Comparison of ENCODE assay signal across 28 cellular contexts in genomic region chr5:120735076-120735475, GRCh38.
DNase-seq lines count a peak whose midpoint lies in the region; ATAC-seq and TF ChIP-seq lines count a peak whose summit lies in the region.
"Had no signal": no experiment of that assay in that cellular context is flagged by ENCODE, and none has a peak within 500 bp of the region (broad histone marks: within the 10 kb centered on the region; RNA-seq: fewer than 3 reads in every experiment).

No MANE protein-coding gene starts in this region.

- H4K8ac ChIP-seq in mesendoderm (ENCODE audit: low read depth, low read length), result no peak overlapping the region

- H2BK120ac ChIP-seq in mesendoderm (ENCODE audit: low read depth, low read length), result no peak overlapping the region

- H3K4me3 ChIP-seq in GM23338 (no peak overlapping the region), PC-3 (ENCODE audit: low read length) (no peak overlapping the region), brain microvascular endothelial cell (ENCODE audit: low read depth, low read length) (no peak overlapping the region), mesendoderm (ENCODE audit: low read length) (no peak overlapping the region), mucosa of descending colon (no peak overlapping the region)
- no peak overlapping the region for H3K4me3 ChIP-seq in effector memory CD4-positive, alpha-beta T cell (ENCODE audit: insufficient read depth, low read depth, low read length, poor library complexity, severe bottlenecking)
- H3K4me3 ChIP-seq: ascending aorta, dorsolateral prefrontal cortex, heart right ventricle, lung, psoas muscle, thoracic aorta, uterus had no signal

- no TSS peak for BruUV-seq in PC-3 (replicated peaks; lab: Mats Ljungman, UMichigan)

- no CpG with 5 or more reads among the region's 2 CpGs for WGBS in mesendoderm (ENCODE audit: extremely low coverage, insufficient coverage, low lambda C conversion rate)

- CTCF ChIA-PET in PC-3 (lab: Charles Lee), result no interaction called here
- CTCF ChIA-PET in WTC11 (lab: Charles Lee), result no interaction called here

- H4K5ac ChIP-seq in mesendoderm (ENCODE audit: low read length), result no peak overlapping the region

- H3K18ac ChIP-seq in mesendoderm (ENCODE audit: low read length), result no peak overlapping the region

- H2BK15ac ChIP-seq in mesendoderm (replicated peaks; ENCODE audit: low read depth), result no peak overlapping the region

- H3K4me1 ChIP-seq in GM23338 (ENCODE audit: insufficient read depth) (peaks cover 18% of the 10 kb centered on the region), PC-3 (ENCODE audit: insufficient read depth, low read length) (no peaks in the 10 kb centered on the region), mesendoderm (ENCODE audit: control insufficient read depth, low read depth, low read length) (no peaks in the 10 kb centered on the region), mucosa of descending colon (ENCODE audit: low read depth) (no peaks in the 10 kb centered on the region)
- no peaks in the 10 kb centered on the region for H3K4me1 ChIP-seq in effector memory CD4-positive, alpha-beta T cell (ENCODE audit: control insufficient read depth, insufficient read depth, low read length, poor library complexity, severe bottlenecking)
- H3K4me1 ChIP-seq: ascending aorta, heart right ventricle, psoas muscle, uterus had no signal

- intact Hi-C loops in PC-3 (cut with micrococcal nuclease), result no loop called here
- intact Hi-C loops in mucosa of descending colon (cut with DNase I, micrococcal nuclease), result no loop called here

- no peak overlapping the region for H2AK5ac ChIP-seq in mesendoderm (ENCODE audit: low read length)

- H3K27me3 ChIP-seq in GM23338 (ENCODE audit: insufficient read depth) (no peaks in the 10 kb centered on the region), PC-3 (ENCODE audit: low read length) (no peaks in the 10 kb centered on the region), brain microvascular endothelial cell (replicated peaks) (no peaks in the 10 kb centered on the region), mesendoderm (ENCODE audit: insufficient read depth, low read length, poor library complexity) (no peaks in the 10 kb centered on the region)
- no peaks in the 10 kb centered on the region for H3K27me3 ChIP-seq in effector memory CD4-positive, alpha-beta T cell (replicated peaks; ENCODE audit: control insufficient read depth, insufficient read depth, low read length, poor library complexity, severe bottlenecking)
- H3K27me3 ChIP-seq: ascending aorta, dorsolateral prefrontal cortex, heart right ventricle, neutrophil, uterus had no signal

- H3K79me2 ChIP-seq in GM23338 (replicated peaks; ENCODE audit: insufficient read depth), result no peaks in the 10 kb centered on the region
- H3K79me2 ChIP-seq in PC-3 (ENCODE audit: low read length), result no peaks in the 10 kb centered on the region
- H3K79me2 ChIP-seq in mesendoderm (ENCODE audit: control insufficient read depth, insufficient read depth, low read length), result no peaks in the 10 kb centered on the region

- peaks cover 3% of the 10 kb centered on the region for H3K27me3 Mint-ChIP-seq in GM23338 (ENCODE audit: insufficient read depth, low read depth, poor library complexity)
- H3K27me3 Mint-ChIP-seq in WTC11 (ENCODE audit: low read depth), result no peaks in the 10 kb centered on the region
- H3K27me3 Mint-ChIP-seq: activated CD8-positive, alpha-beta T cell treated with anti-CD3 and anti-CD28 coated beads for 36 hours; activated naive CD8-positive, alpha-beta T cell; central memory CD8-positive, alpha-beta T cell; stimulated activated naive CD8-positive, alpha-beta T cell treated with anti-CD3 and anti-CD28 coated beads, Interleukin-15, Interleukin-2, amounts not matched to agents 100 ng/mL and 50 ng/mL, for 24 hours had no signal

- no peak overlapping the region for H3K23ac ChIP-seq in mesendoderm (ENCODE audit: low read length)

- H3K79me1 ChIP-seq in mesendoderm (ENCODE audit: low read length), result no peaks in the 10 kb centered on the region

- H3K4ac ChIP-seq in mesendoderm (ENCODE audit: low read depth, low read length), result no peak overlapping the region

- in situ Hi-C loops in brain microvascular endothelial cell (cut with HindIII; ENCODE audit: low pct_ligation_motif_present, low sequenced_read_pairs), result no loop called here

- H2BK5ac ChIP-seq in mesendoderm (ENCODE audit: low read length), result no peak overlapping the region

- no peak overlapping the region for H2AFZ ChIP-seq in GM23338
- H2AFZ ChIP-seq in PC-3 (ENCODE audit: low read length), result no peak overlapping the region

- POLR2A ChIA-PET in PC-3 (lab: Charles Lee; ENCODE audit: unreplicated experiment), result interaction anchor here (0.7 kb wide), 1 partner anchor 132 kb away, joined by 8 read pairs; no protein-coding TSS in a partner anchor
- POLR2A ChIA-PET in WTC11 (lab: Charles Lee), result no interaction called here

- H3K4me1 Mint-ChIP-seq in GM23338 (peaks cover 26% of the 10 kb centered on the region), WTC11 (peaks cover 18% of the 10 kb centered on the region)
- H3K4me1 Mint-ChIP-seq: central memory CD8-positive, alpha-beta T cell had no signal

- H3K36me3 ChIP-seq in GM23338 (ENCODE audit: insufficient read depth) (no peaks in the 10 kb centered on the region), PC-3 (ENCODE audit: low read depth, low read length) (no peaks in the 10 kb centered on the region), brain microvascular endothelial cell (replicated peaks) (no peaks in the 10 kb centered on the region), mesendoderm (ENCODE audit: control insufficient read depth, insufficient read depth, low read length) (no peaks in the 10 kb centered on the region), mucosa of descending colon (ENCODE audit: low read depth) (no peaks in the 10 kb centered on the region)
- H3K36me3 ChIP-seq in effector memory CD4-positive, alpha-beta T cell (ENCODE audit: control insufficient read depth, insufficient read depth, low read length), result no peaks in the 10 kb centered on the region
- H3K36me3 ChIP-seq: ascending aorta, heart right ventricle, neutrophil, thoracic aorta, uterus had no signal

- H3K4me3 Mint-ChIP-seq in GM23338 (no peak overlapping the region), WTC11 (no peak overlapping the region)
- H3K4me3 Mint-ChIP-seq: activated CD8-positive, alpha-beta T cell treated with anti-CD3 and anti-CD28 coated beads for 36 hours; activated naive CD8-positive, alpha-beta T cell; central memory CD8-positive, alpha-beta T cell; stimulated activated naive CD8-positive, alpha-beta T cell treated with anti-CD3 and anti-CD28 coated beads, Interleukin-15, Interleukin-2, amounts not matched to agents 100 ng/mL and 50 ng/mL, for 24 hours had no signal

- TF ChIP-seq CTCF in GM23338 (conservative IDR thresholded peaks at IDR 0.05; ENCODE audit: low read depth in 2 of 2), result peak; percentile 13 to 26; a peak in 1 of 4 replicates
- TF ChIP-seq CTCF in PC-3 (conservative IDR thresholded peaks at IDR 0.05; ENCODE audit: low read depth, low read length), result 0 out of 2 replicates have a peak, but pooled peaks have one; percentile 31
- TF ChIP-seq CTCF in brain microvascular endothelial cell (IDR thresholded peaks at IDR 0.05; ENCODE audit: low read depth, low read length, missing control alignments), result peak; percentile 33
- no peak for TF ChIP-seq CTCF in mucosa of descending colon (IDR thresholded peaks at IDR 0.05)
- no peak for TF ChIP-seq CTCF in WTC11 (IDR thresholded peaks at IDR 0.05)

- H3K27ac ChIP-seq in GM23338 (ENCODE audit: low read depth) (no peak overlapping the region), PC-3 (ENCODE audit: low read length) (no peak overlapping the region), brain microvascular endothelial cell (no peak overlapping the region), mesendoderm (ENCODE audit: low read depth, low read length) (no peak overlapping the region)
- H3K27ac ChIP-seq in effector memory CD4-positive, alpha-beta T cell (ENCODE audit: insufficient read depth, low read length, poor library complexity, severe bottlenecking), result no peak overlapping the region
- H3K27ac ChIP-seq: ascending aorta, dorsolateral prefrontal cortex, epithelial cell of prostate, heart right ventricle, neutrophil, psoas muscle, thoracic aorta, uterus had no signal

- ATAC-seq in GM23338 (no peak; the same call in 2 of the 3 replicates), PC-3 (no peak), GM19328 (IDR thresholded peaks at IDR 0.05; ENCODE audit: unreplicated experiment) (no peak), mucosa of descending colon (no peak), WTC11 (no peak)
- ATAC-seq: activated CD8-positive, alpha-beta T cell treated with anti-CD3 and anti-CD28 coated beads for 36 hours; heart right ventricle; psoas muscle had no signal

- H4K20me1 ChIP-seq in GM23338 (replicated peaks; ENCODE audit: insufficient read depth) (no peaks in the 10 kb centered on the region), PC-3 (ENCODE audit: low read length) (no peaks in the 10 kb centered on the region)

- H3K9me2 ChIP-seq in GM23338 (ENCODE audit: insufficient read depth) (no peaks in the 10 kb centered on the region), PC-3 (replicated peaks; ENCODE audit: low read length) (no peaks in the 10 kb centered on the region)

- H3K27ac Mint-ChIP-seq in GM23338 (no peak overlapping the region), WTC11 (no peak overlapping the region)
- H3K27ac Mint-ChIP-seq: activated CD8-positive, alpha-beta T cell treated with anti-CD3 and anti-CD28 coated beads for 36 hours; activated naive CD8-positive, alpha-beta T cell; stimulated activated naive CD8-positive, alpha-beta T cell treated with anti-CD3 and anti-CD28 coated beads, Interleukin-15, Interleukin-2, amounts not matched to agents 100 ng/mL and 50 ng/mL, for 24 hours had no signal

- DNase-seq in GM23338 (ENCODE audit: low spot score) (no peak), PC-3 (peak; percentile 14), brain microvascular endothelial cell (no peak), mesendoderm (peak; percentile 40), mucosa of descending colon (no peak), WTC11 (ENCODE audit: low spot score) (no peak)
- no peak for DNase-seq in effector memory CD4-positive, alpha-beta T cell
- DNase-seq: activated CD4-positive, alpha-beta T cell treated with anti-CD3 and anti-CD28 coated beads for 1 hour; activated CD8-positive, alpha-beta T cell treated with anti-CD3 and anti-CD28 coated beads for 36 hours; activated T-cell treated with anti-CD3 and anti-CD28 coated beads for 4 hours; dorsolateral prefrontal cortex; foreskin melanocyte; heart right ventricle; NCI-H1105; NCI-H1930; NCI-H524; psoas muscle; T-helper 1 cell; uterus had no signal

- H3K4me2 ChIP-seq in GM23338, result no peak overlapping the region
- H3K4me2 ChIP-seq in PC-3 (ENCODE audit: low read length), result no peak overlapping the region
- no peak overlapping the region for H3K4me2 ChIP-seq in mesendoderm (ENCODE audit: low read length)

- H3K56ac ChIP-seq in mesendoderm (ENCODE audit: low read length), result no peak overlapping the region

- H3K9ac ChIP-seq in PC-3 (ENCODE audit: low read length), result no peak overlapping the region
- no peak overlapping the region for H3K9ac ChIP-seq in mesendoderm (ENCODE audit: low read length)

- H3K9me3 ChIP-seq in PC-3 (ENCODE audit: low read length), result no peaks in the 10 kb centered on the region
- H3K9me3 ChIP-seq in effector memory CD4-positive, alpha-beta T cell (ENCODE audit: control insufficient read depth, low read length), result no peaks in the 10 kb centered on the region
- H3K9me3 ChIP-seq in mucosa of descending colon, result no peaks in the 10 kb centered on the region
- H3K9me3 ChIP-seq: ascending aorta, heart right ventricle, neutrophil, psoas muscle, thoracic aorta, uterus had no signal

- H3F3A ChIP-seq in GM23338 (replicated peaks; ENCODE audit: low read depth), result no peaks in the 10 kb centered on the region
- no peaks in the 10 kb centered on the region for H3F3A ChIP-seq in PC-3 (ENCODE audit: low read length, unreplicated experiment)

- H3K9me3 Mint-ChIP-seq in GM23338, result no peaks in the 10 kb centered on the region
- H3K9me3 Mint-ChIP-seq in WTC11, result no peaks in the 10 kb centered on the region
- H3K9me3 Mint-ChIP-seq: activated CD8-positive, alpha-beta T cell treated with anti-CD3 and anti-CD28 coated beads for 36 hours; stimulated activated naive CD8-positive, alpha-beta T cell treated with anti-CD3 and anti-CD28 coated beads, Interleukin-15, Interleukin-2, amounts not matched to agents 100 ng/mL and 50 ng/mL, for 24 hours had no signal

- H3K36me3 Mint-ChIP-seq in GM23338 (ENCODE audit: low read depth) (no peaks in the 10 kb centered on the region), WTC11 (no peaks in the 10 kb centered on the region)
- H3K36me3 Mint-ChIP-seq: activated naive CD8-positive, alpha-beta T cell had no signal

Comparison
In these comparisons a context has a peak if more than half of its experiments do, and no peak if none do; other contexts are left out.
1. DNase-seq: peak in PC-3 (single experiment) and mesendoderm (single experiment); none in GM23338 (single experiment), brain microvascular endothelial cell (single experiment), effector memory CD4-positive, alpha-beta T cell (0 of 3), mucosa of descending colon (0 of 3) and WTC11 (single experiment).
2. CTCF ChIP-seq: peak in GM23338 (2 of 2), PC-3 (single experiment) and brain microvascular endothelial cell (single experiment); none in mucosa of descending colon (single experiment) and WTC11 (single experiment).